17 cellular contexts compared by ENCODE assay signal in the genomic region with DNA sequence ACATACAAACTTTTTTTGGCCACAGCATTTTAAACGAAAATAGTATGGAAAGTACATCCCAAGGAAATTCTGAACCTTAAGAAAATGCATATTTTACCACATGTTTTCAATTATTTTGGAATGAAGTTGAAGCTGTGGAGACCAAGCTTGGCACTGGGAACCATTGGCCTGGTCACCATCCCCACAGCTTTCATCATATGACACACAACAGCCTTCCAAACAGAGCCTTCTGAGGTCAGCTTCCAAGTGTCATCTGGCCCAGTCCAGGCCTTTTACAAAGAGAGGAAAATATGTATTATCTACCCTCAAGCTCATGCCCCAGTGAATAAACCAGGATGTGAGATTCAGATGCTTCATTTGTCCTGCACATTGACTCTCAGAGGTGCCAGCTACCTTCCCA.
A peak's percentile ranks its signal among the peaks of the same experiment; 100 is the strongest.
DNase-seq lines count a peak whose midpoint lies in the region; ATAC-seq and TF ChIP-seq lines count a peak whose summit lies in the region.
"Had no signal": no experiment of that assay in that cellular context is flagged by ENCODE, and none has a peak within 500 bp of the region (broad histone marks: within the 10 kb centered on the region; RNA-seq: fewer than 3 reads in every experiment).

No MANE protein-coding gene starts in this region.

- no peaks in the 10 kb centered on the region for H3K4me1 ChIP-seq in right cardiac atrium (ENCODE audit: control insufficient read depth, insufficient read depth, low read length)

- DNase-seq in Right ventricle myocardium superior, result no peak
- DNase-seq in cardiac septum (ENCODE audit: low spot score), result no peak
- peak; percentile 69 for DNase-seq in fibroblast of mammary gland (ENCODE audit: low read depth)
- DNase-seq in right cardiac atrium, result peak; percentile 22 to 66 (median 54)
- no peak for DNase-seq in NCI-H2081 treated with DMSO at 0.1 percent for 48 hours (lab: John Stamatoyannopoulos, UW)
- no peak for DNase-seq in NCI-H345 (lab: John Stamatoyannopoulos, UW)
- no peak for DNase-seq in NCI-H526 treated with DMSO at 0.1 percent for 48 hours (lab: John Stamatoyannopoulos, UW)
- DNase-seq: 8988T; CD4-positive, alpha-beta memory T cell; EL; GOT3; NCI-H1105; NCI-H1694; NCI-H524 had no signal

- H3K9me3 ChIP-seq in right cardiac atrium (ENCODE audit: control insufficient read depth, low read length), result no peaks in the 10 kb centered on the region

- no peak overlapping the region for H3K27ac ChIP-seq in right cardiac atrium (ENCODE audit: low read length)
- H3K27ac ChIP-seq: BLaER1 had no signal

- intact Hi-C loops in Right ventricle myocardium superior (cut with DNase I) (no loop called here), cardiac septum (cut with DNase I) (no loop called here), right cardiac atrium (cut with DNase I) (no loop called here)

- ATAC-seq in Right ventricle myocardium superior (ENCODE audit: poor library complexity) (peak; percentile 93), right cardiac atrium (peak in 1 of 2 donors; percentile 47), HG03469 (IDR thresholded peaks at IDR 0.05; ENCODE audit: unreplicated experiment) (no peak)

- H3K27me3 ChIP-seq in right cardiac atrium (ENCODE audit: control insufficient read depth, insufficient read depth), result no peaks in the 10 kb centered on the region
- H3K27me3 ChIP-seq: BLaER1 had no signal

- WGBS in right cardiac atrium, result 27% methylated on average over 1 of the region's 1 CpG

- H3K4me3 ChIP-seq in fibroblast of mammary gland (ENCODE audit: control insufficient read depth, low read depth, low read length) (no peak overlapping the region), right cardiac atrium (ENCODE audit: low read length) (no peak overlapping the region)
- H3K4me3 ChIP-seq: BLaER1, K562 had no signal

- no peak for TF ChIP-seq CTCF in fibroblast of mammary gland (conservative IDR thresholded peaks at IDR 0.05; ENCODE audit: control insufficient read depth, insufficient read depth, low read depth, low read length)

Comparison
In these comparisons a context has a peak if more than half of its experiments do, and no peak if none do; other contexts are left out.
1. DNase-seq: peak in fibroblast of mammary gland (single experiment) and right cardiac atrium (3 of 3); none in Right ventricle myocardium superior (single experiment), cardiac septum (single experiment), NCI-H2081 treated with DMSO at 0.1 percent for 48 hours (single experiment), NCI-H345 (single experiment) and NCI-H526 treated with DMSO at 0.1 percent for 48 hours (single experiment).